8 cellular contexts compared by ENCODE assay signal in the genomic region with DNA sequence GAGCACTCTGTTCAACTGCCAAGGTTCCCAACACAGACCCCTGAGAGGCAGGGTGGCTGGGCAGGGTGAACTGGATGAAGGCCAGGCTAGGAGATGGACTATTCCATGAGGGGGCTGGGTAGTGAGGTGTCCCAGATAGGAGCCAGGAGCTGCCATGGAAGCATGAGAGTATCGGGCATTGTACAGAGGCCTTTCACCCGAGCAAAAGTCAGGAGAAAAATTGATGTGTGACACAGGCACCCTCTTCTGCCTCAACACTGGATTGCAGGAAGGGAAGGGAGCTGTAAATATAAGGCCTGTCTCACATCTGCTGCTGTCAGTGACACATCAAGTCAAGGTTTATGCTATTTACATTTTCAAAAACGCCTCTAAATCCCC.
DNase-seq lines count a peak whose midpoint lies in the region; ATAC-seq and TF ChIP-seq lines count a peak whose summit lies in the region.

No MANE protein-coding gene starts in this region.

- H3K27me3 ChIP-seq in Karpas-422 (ENCODE audit: low read length) (no peaks in the 10 kb centered on the region), brain microvascular endothelial cell (replicated peaks) (no peaks in the 10 kb centered on the region), suprapubic skin (no peaks in the 10 kb centered on the region)

- 43% methylated on average over 3 of the region's 3 CpGs for WGBS in suprapubic skin

- no peak overlapping the region for H2AFZ ChIP-seq in Karpas-422 (ENCODE audit: low read length)

- peaks cover 4 to 7% of the 10 kb centered on the region in 2 donors for H3K4me1 Mint-ChIP-seq in immature natural killer cell

- H3K27me3 Mint-ChIP-seq in immature natural killer cell (ENCODE audit: low read depth in 3 of 3) = peaks cover 0 to 5% (median 3%) of the 10 kb centered on the region in 3 donors

- H3K4me3 ChIP-seq in Karpas-422 (ENCODE audit: low read length) = no peak overlapping the region
- H3K4me3 ChIP-seq in brain microvascular endothelial cell (ENCODE audit: low read depth, low read length) = no peak overlapping the region
- no peak overlapping the region for H3K4me3 ChIP-seq in suprapubic skin

- no peaks in the 10 kb centered on the region for H3K9me2 ChIP-seq in Karpas-422 (replicated peaks; ENCODE audit: insufficient read depth, low read length)

- DNase-seq in Karpas-422 (no peak), brain microvascular endothelial cell (peak; percentile 18), immature natural killer cell (no peak), suprapubic skin (ENCODE audit: low spot score in 2 of 2) (no peak), NCI-H2107 treated with DMSO at 0.1 percent for 48 hours (lab: John Stamatoyannopoulos, UW; ENCODE audit: unreplicated experiment) (no peak), DMS79 (lab: John Stamatoyannopoulos, UW) (no peak), NCI-H1105 treated with DMSO at 0.1 percent for 48 hours (lab: John Stamatoyannopoulos, UW) (no peak)

- H3K9me3 ChIP-seq in Karpas-422 (ENCODE audit: low read length) (no peaks in the 10 kb centered on the region), suprapubic skin (no peaks in the 10 kb centered on the region)

- no peaks in the 10 kb centered on the region for H3K9me3 Mint-ChIP-seq in immature natural killer cell

- H3K4me2 ChIP-seq in Karpas-422 (ENCODE audit: low read depth, low read length, poor library complexity, severe bottlenecking) = no peak overlapping the region

- peak overlapping the region; percentile 27; the same call in 1 of the 2 replicates for H3K27ac ChIP-seq in Karpas-422 (ENCODE audit: low read length)
- H3K27ac ChIP-seq in brain microvascular endothelial cell = no peak overlapping the region
- H3K27ac ChIP-seq in suprapubic skin = peak overlapping the region; percentile 52

- H3K9ac ChIP-seq in Karpas-422 (ENCODE audit: low read length) = no peak overlapping the region

- peaks cover 12% of the 10 kb centered on the region; the same call in 1 of the 2 replicates for H3K36me3 ChIP-seq in Karpas-422 (ENCODE audit: insufficient read depth, low read length)
- H3K36me3 ChIP-seq in brain microvascular endothelial cell (replicated peaks) = peaks cover 30% of the 10 kb centered on the region
- H3K36me3 ChIP-seq in suprapubic skin = peaks cover 44% of the 10 kb centered on the region

- H3K79me2 ChIP-seq in Karpas-422 (ENCODE audit: low read length) = peaks cover 8% of the 10 kb centered on the region; the same call in 1 of the 2 replicates

- no peak for TF ChIP-seq EP300 in suprapubic skin (IDR thresholded peaks at IDR 0.05)

- no peak overlapping the region for H3K4me3 Mint-ChIP-seq in immature natural killer cell

- TF ChIP-seq CTCF in brain microvascular endothelial cell (IDR thresholded peaks at IDR 0.05; ENCODE audit: low read depth, low read length, missing control alignments) = peak; percentile 44
- peak in 1 of 2 donors; percentile 8 for TF ChIP-seq CTCF in suprapubic skin (IDR thresholded peaks at IDR 0.05)

- no peak for TF ChIP-seq POLR2A in suprapubic skin (IDR thresholded peaks at IDR 0.05)

- H3K4me1 ChIP-seq in Karpas-422 (ENCODE audit: low read length) = peaks cover 38% of the 10 kb centered on the region
- peaks cover 50% of the 10 kb centered on the region for H3K4me1 ChIP-seq in suprapubic skin

- H3K36me3 Mint-ChIP-seq in immature natural killer cell = peaks cover 0 to 13% (median 3%) of the 10 kb centered on the region in 3 donors

- in situ Hi-C loops in brain microvascular endothelial cell (cut with HindIII; ENCODE audit: low pct_ligation_motif_present, low sequenced_read_pairs) = no loop called here

- H4K20me1 ChIP-seq in Karpas-422 (ENCODE audit: insufficient read depth, low read depth, low read length) = 0 out of 2 replicates have a peak, but pooled peaks cover 2% of the 10 kb centered on the region

- no peak for ATAC-seq in HG02885 (IDR thresholded peaks at IDR 0.05; ENCODE audit: poor library complexity, unreplicated experiment)

- peak overlapping the region in 4 of 6 donors; percentile 28 to 64 (median 30) for H3K27ac Mint-ChIP-seq in immature natural killer cell
